1 cellular context compared by ENCODE assay signal in the genomic region with DNA sequence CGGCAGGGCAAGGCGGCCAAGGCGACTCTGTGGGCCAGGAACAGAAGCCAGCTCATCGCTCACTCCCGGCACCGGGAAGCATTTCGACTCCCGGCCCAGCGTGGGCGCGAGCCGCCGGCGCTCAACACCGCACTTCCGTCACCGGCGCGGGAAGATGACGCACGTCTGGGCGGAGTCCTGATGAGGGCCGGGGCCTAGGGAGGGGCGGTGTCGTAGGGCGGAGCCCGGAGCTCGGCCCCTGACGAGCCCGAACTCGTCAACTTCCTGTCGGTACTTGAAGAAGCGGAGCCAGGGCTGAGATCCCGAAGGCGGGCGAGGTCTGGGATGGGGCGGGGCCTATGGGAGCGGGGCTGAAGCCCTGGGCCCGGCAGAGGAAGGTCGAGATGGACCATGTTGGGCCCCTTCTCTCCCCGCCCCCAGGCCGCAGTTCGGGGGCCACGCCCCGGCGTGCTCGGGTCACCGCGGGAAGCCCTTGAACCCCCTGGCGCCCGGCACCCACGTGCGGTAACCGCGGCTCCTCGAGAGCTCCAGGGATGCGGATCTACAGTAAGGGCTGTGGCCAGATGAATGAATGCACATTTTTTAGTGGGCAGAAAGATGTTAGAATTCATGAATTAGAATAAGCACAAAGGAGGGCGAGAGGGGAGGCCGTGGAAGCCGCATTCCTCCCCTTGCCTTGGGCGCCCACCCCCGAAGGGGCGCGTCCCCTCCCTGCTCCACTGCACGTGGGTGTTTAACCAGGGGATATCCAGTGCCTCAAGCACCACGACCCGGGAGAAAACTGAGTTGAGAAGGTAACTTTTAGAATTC.
TF ChIP-seq lines count a peak whose summit lies in the region.

A gene with protein sequence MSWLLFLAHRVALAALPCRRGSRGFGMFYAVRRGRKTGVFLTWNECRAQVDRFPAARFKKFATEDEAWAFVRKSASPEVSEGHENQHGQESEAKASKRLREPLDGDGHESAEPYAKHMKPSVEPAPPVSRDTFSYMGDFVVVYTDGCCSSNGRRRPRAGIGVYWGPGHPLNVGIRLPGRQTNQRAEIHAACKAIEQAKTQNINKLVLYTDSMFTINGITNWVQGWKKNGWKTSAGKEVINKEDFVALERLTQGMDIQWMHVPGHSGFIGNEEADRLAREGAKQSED (minus strand): TSS at position 129 of the 810 bp plus-strand sequence. CDS start 73 bp downstream, at position 56.

TF ChIP-seq in HepG2, 621 proteins besides CTCF, POLR2A, EP300 and RAD21 (continued from another document and continues in another):
- TF ChIP-seq, protein P1, sequence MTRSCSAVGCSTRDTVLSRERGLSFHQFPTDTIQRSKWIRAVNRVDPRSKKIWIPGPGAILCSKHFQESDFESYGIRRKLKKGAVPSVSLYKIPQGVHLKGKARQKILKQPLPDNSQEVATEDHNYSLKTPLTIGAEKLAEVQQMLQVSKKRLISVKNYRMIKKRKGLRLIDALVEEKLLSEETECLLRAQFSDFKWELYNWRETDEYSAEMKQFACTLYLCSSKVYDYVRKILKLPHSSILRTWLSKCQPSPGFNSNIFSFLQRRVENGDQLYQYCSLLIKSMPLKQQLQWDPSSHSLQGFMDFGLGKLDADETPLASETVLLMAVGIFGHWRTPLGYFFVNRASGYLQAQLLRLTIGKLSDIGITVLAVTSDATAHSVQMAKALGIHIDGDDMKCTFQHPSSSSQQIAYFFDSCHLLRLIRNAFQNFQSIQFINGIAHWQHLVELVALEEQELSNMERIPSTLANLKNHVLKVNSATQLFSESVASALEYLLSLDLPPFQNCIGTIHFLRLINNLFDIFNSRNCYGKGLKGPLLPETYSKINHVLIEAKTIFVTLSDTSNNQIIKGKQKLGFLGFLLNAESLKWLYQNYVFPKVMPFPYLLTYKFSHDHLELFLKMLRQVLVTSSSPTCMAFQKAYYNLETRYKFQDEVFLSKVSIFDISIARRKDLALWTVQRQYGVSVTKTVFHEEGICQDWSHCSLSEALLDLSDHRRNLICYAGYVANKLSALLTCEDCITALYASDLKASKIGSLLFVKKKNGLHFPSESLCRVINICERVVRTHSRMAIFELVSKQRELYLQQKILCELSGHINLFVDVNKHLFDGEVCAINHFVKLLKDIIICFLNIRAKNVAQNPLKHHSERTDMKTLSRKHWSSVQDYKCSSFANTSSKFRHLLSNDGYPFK (CRISPR knock-in tag; IDR thresholded peaks at IDR 0.05; ENCODE audit: borderline replicate concordance) = peak; percentile 91; the same call in 1 of the 2 replicates
- TF ChIP-seq FOXA3 (CRISPR knock-in tag; IDR thresholded peaks at IDR 0.05) = peak; percentile 68
- TF ChIP-seq, protein P2, sequence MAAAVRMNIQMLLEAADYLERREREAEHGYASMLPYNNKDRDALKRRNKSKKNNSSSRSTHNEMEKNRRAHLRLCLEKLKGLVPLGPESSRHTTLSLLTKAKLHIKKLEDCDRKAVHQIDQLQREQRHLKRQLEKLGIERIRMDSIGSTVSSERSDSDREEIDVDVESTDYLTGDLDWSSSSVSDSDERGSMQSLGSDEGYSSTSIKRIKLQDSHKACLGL (CRISPR knock-in tag; IDR thresholded peaks at IDR 0.05) = peak; percentile 99
- peak; percentile 99 for TF ChIP-seq NRL (CRISPR knock-in tag; IDR thresholded peaks at IDR 0.05; ENCODE audit: borderline replicate concordance)
- peak; percentile 99 for TF ChIP-seq ZNF343 (CRISPR knock-in tag; IDR thresholded peaks at IDR 0.05)
- TF ChIP-seq, protein P3, sequence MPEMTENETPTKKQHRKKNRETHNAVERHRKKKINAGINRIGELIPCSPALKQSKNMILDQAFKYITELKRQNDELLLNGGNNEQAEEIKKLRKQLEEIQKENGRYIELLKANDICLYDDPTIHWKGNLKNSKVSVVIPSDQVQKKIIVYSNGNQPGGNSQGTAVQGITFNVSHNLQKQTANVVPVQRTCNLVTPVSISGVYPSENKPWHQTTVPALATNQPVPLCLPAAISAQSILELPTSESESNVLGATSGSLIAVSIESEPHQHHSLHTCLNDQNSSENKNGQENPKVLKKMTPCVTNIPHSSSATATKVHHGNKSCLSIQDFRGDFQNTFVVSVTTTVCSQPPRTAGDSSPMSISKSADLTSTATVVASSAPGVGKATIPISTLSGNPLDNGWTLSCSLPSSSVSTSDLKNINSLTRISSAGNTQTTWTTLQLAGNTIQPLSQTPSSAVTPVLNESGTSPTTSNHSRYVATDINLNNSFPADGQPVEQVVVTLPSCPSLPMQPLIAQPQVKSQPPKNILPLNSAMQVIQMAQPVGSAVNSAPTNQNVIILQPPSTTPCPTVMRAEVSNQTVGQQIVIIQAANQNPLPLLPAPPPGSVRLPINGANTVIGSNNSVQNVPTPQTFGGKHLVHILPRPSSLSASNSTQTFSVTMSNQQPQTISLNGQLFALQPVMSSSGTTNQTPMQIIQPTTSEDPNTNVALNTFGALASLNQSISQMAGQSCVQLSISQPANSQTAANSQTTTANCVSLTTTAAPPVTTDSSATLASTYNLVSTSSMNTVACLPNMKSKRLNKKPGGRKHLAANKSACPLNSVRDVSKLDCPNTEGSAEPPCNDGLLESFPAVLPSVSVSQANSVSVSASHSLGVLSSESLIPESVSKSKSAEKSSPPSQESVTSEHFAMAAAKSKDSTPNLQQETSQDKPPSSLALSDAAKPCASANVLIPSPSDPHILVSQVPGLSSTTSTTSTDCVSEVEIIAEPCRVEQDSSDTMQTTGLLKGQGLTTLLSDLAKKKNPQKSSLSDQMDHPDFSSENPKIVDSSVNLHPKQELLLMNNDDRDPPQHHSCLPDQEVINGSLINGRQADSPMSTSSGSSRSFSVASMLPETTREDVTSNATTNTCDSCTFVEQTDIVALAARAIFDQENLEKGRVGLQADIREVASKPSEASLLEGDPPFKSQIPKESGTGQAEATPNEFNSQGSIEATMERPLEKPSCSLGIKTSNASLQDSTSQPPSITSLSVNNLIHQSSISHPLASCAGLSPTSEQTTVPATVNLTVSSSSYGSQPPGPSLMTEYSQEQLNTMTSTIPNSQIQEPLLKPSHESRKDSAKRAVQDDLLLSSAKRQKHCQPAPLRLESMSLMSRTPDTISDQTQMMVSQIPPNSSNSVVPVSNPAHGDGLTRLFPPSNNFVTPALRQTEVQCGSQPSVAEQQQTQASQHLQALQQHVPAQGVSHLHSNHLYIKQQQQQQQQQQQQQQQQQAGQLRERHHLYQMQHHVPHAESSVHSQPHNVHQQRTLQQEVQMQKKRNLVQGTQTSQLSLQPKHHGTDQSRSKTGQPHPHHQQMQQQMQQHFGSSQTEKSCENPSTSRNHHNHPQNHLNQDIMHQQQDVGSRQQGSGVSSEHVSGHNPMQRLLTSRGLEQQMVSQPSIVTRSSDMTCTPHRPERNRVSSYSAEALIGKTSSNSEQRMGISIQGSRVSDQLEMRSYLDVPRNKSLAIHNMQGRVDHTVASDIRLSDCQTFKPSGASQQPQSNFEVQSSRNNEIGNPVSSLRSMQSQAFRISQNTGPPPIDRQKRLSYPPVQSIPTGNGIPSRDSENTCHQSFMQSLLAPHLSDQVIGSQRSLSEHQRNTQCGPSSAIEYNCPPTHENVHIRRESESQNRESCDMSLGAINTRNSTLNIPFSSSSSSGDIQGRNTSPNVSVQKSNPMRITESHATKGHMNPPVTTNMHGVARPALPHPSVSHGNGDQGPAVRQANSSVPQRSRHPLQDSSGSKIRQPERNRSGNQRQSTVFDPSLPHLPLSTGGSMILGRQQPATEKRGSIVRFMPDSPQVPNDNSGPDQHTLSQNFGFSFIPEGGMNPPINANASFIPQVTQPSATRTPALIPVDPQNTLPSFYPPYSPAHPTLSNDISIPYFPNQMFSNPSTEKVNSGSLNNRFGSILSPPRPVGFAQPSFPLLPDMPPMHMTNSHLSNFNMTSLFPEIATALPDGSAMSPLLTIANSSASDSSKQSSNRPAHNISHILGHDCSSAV (CRISPR knock-in tag; IDR thresholded peaks at IDR 0.05; ENCODE audit: borderline replicate concordance) = peak; percentile 71
- TF ChIP-seq ZNF124 (CRISPR knock-in tag; IDR thresholded peaks at IDR 0.05) = peak; percentile 79; the same call in 1 of the 2 replicates
- TF ChIP-seq, protein P4, sequence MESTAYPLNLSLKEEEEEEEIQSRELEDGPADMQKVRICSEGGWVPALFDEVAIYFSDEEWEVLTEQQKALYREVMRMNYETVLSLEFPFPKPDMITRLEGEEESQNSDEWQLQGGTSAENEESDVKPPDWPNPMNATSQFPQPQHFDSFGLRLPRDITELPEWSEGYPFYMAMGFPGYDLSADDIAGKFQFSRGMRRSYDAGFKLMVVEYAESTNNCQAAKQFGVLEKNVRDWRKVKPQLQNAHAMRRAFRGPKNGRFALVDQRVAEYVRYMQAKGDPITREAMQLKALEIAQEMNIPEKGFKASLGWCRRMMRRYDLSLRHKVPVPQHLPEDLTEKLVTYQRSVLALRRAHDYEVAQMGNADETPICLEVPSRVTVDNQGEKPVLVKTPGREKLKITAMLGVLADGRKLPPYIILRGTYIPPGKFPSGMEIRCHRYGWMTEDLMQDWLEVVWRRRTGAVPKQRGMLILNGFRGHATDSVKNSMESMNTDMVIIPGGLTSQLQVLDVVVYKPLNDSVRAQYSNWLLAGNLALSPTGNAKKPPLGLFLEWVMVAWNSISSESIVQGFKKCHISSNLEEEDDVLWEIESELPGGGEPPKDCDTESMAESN (CRISPR knock-in tag; conservative IDR thresholded peaks at IDR 0.05) = peak; percentile 94
- TF ChIP-seq ARNTL (CRISPR knock-in tag; IDR thresholded peaks at IDR 0.05) = peak; percentile 98
- peak; percentile 99 for TF ChIP-seq HDAC1 (CRISPR knock-in tag; IDR thresholded peaks at IDR 0.05)
- TF ChIP-seq, protein P5, sequence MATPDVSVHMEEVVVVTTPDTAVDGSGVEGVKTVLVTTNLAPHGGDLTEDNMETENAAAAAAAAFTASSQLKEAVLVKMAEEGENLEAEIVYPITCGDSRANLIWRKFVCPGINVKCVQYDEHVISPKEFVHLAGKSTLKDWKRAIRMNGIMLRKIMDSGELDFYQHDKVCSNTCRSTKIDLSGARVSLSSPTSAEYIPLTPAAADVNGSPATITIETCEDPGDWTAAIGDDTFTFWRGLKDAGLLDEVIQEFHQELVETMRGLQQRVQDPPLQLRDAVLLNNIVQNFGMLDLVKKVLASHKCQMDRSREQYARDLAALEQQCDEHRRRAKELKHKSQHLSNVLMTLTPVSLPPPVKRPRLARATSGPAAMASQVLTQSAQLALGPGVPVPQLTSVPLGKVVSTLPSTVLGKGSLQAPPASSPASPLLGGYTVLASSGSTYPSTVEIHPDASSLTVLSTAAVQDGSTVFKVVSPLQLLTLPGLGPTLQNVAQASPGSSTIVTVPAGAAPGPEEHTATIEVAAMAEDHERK (CRISPR knock-in tag; IDR thresholded peaks at IDR 0.05; ENCODE audit: low read depth) = no peak; the same call in none of the 2 replicates
- TF ChIP-seq, protein P6, sequence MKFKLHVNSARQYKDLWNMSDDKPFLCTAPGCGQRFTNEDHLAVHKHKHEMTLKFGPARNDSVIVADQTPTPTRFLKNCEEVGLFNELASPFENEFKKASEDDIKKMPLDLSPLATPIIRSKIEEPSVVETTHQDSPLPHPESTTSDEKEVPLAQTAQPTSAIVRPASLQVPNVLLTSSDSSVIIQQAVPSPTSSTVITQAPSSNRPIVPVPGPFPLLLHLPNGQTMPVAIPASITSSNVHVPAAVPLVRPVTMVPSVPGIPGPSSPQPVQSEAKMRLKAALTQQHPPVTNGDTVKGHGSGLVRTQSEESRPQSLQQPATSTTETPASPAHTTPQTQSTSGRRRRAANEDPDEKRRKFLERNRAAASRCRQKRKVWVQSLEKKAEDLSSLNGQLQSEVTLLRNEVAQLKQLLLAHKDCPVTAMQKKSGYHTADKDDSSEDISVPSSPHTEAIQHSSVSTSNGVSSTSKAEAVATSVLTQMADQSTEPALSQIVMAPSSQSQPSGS (CRISPR knock-in tag; IDR thresholded peaks at IDR 0.05) = peak; percentile 90
- TF ChIP-seq, protein P7, sequence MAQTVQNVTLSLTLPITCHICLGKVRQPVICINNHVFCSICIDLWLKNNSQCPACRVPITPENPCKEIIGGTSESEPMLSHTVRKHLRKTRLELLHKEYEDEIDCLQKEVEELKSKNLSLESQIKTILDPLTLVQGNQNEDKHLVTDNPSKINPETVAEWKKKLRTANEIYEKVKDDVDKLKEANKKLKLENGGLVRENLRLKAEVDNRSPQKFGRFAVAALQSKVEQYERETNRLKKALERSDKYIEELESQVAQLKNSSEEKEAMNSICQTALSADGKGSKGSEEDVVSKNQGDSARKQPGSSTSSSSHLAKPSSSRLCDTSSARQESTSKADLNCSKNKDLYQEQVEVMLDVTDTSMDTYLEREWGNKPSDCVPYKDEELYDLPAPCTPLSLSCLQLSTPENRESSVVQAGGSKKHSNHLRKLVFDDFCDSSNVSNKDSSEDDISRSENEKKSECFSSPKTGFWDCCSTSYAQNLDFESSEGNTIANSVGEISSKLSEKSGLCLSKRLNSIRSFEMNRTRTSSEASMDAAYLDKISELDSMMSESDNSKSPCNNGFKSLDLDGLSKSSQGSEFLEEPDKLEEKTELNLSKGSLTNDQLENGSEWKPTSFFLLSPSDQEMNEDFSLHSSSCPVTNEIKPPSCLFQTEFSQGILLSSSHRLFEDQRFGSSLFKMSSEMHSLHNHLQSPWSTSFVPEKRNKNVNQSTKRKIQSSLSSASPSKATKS (CRISPR knock-in tag; IDR thresholded peaks at IDR 0.05) = 0 out of 2 replicates have a peak, but pooled peaks have one; percentile 85
- peak; percentile 86; the same call in 1 of the 2 replicates for TF ChIP-seq ZMYM2 (CRISPR knock-in tag; IDR thresholded peaks at IDR 0.05)
- TF ChIP-seq, protein P8, sequence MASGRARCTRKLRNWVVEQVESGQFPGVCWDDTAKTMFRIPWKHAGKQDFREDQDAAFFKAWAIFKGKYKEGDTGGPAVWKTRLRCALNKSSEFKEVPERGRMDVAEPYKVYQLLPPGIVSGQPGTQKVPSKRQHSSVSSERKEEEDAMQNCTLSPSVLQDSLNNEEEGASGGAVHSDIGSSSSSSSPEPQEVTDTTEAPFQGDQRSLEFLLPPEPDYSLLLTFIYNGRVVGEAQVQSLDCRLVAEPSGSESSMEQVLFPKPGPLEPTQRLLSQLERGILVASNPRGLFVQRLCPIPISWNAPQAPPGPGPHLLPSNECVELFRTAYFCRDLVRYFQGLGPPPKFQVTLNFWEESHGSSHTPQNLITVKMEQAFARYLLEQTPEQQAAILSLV (CRISPR knock-in tag; IDR thresholded peaks at IDR 0.05; ENCODE audit: borderline replicate concordance) = peak; percentile 9; the same call in 1 of the 2 replicates
- TF ChIP-seq ZNF776 (CRISPR knock-in tag; IDR thresholded peaks at IDR 0.05) = peak; percentile 82
- peak; percentile 72; the same call in 1 of the 2 replicates for TF ChIP-seq TP53 (CRISPR knock-in tag; conservative IDR thresholded peaks at IDR 0.05)
- no peak for TF ChIP-seq NFRKB (IDR thresholded peaks at IDR 0.05)
- TF ChIP-seq, protein P9, sequence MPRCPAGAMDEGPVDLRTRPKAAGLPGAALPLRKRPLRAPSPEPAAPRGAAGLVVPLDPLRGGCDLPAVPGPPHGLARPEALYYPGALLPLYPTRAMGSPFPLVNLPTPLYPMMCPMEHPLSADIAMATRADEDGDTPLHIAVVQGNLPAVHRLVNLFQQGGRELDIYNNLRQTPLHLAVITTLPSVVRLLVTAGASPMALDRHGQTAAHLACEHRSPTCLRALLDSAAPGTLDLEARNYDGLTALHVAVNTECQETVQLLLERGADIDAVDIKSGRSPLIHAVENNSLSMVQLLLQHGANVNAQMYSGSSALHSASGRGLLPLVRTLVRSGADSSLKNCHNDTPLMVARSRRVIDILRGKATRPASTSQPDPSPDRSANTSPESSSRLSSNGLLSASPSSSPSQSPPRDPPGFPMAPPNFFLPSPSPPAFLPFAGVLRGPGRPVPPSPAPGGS (CRISPR knock-in tag; IDR thresholded peaks at IDR 0.05) = peak; percentile 93
